Comparison of ENCODE assay signal across 15 cellular contexts in genomic region chr3:129489258-129489657, GRCh38. TPM values are rescaled to one million over a fixed set of nuclear protein-coding genes. Genes with fewer than 3 reads are reported as not detected.
"Had no signal": no experiment of that assay in that cellular context is flagged by ENCODE, and none has a peak within 500 bp of the region (broad histone marks: within the 10 kb centered on the region; RNA-seq: fewer than 3 reads in every experiment).

No MANE protein-coding gene starts in this region.

RNA-seq across cellular contexts. Expression of gene RHO, which starts 39.2 kb away (rescaled TPM):
- total RNA-seq: activated naive CD4-positive, alpha-beta T cell treated with anti-CD3 and anti-CD28 coated beads, Interleukin-2, amount 50 U/mL, for 72 hours; activated T-cell treated with anti-CD3 and anti-CD28 coated beads, Interleukin-2, amount 50 U/mL, for 72 hours; ascending aorta; dermis microvascular lymphatic vessel endothelial cell; gastroesophageal sphincter; hepatocyte; left ventricle myocardium inferior; lung; mucosa of gallbladder; sciatic nerve had no signal
- polyA plus RNA-seq: adipose tissue, neural cell, ovary, smooth muscle cell had no signal

RNA-seq across cellular contexts. Expression of gene H1-8, which starts 53.7 kb away (rescaled TPM):
- total RNA-seq: activated naive CD4-positive, alpha-beta T cell treated with anti-CD3 and anti-CD28 coated beads, Interleukin-2, amount 50 U/mL, for 72 hours; activated T-cell treated with anti-CD3 and anti-CD28 coated beads, Interleukin-2, amount 50 U/mL, for 72 hours; ascending aorta; dermis microvascular lymphatic vessel endothelial cell; gastroesophageal sphincter; hepatocyte; left ventricle myocardium inferior; lung; mucosa of gallbladder; ovary; progenitor cell of endocrine pancreas; sciatic nerve; smooth muscle cell had no signal
- polyA plus RNA-seq: adipose tissue, hepatocyte, lung, neural cell, smooth muscle cell had no signal
